Comparison of ENCODE assay signal across 9 cellular contexts in the genomic region with DNA sequence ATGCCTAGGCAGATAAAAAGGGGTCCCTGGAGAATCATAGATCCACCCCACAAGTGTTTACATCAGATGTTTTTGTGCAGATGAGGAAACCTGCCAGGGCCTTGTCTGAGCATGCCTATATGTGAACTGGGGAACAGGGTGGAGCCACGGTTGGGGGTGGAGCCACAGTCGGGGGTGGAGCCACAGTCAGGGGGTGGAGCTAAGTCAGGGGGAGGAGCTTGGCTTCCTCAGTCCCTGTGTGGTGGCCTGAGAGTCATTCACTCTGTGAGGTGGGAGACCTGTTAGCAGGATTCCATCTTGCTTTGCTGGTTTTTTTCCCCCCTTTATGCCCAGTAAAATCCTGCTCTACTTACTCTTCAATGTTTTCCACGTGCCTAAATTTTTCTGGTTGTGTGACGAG. TPM values are rescaled to one million over a fixed set of nuclear protein-coding genes. Genes with fewer than 3 reads are reported as not detected.
DNase-seq lines count a peak whose midpoint lies in the region; ATAC-seq and TF ChIP-seq lines count a peak whose summit lies in the region.
"Had no signal": no experiment of that assay in that cellular context is flagged by ENCODE, and none has a peak within 500 bp of the region (broad histone marks: within the 10 kb centered on the region; RNA-seq: fewer than 3 reads in every experiment).

No MANE protein-coding gene starts in this region.

- no peak overlapping the region for H2AK5ac ChIP-seq in mesenchymal stem cell (ENCODE audit: low read length, severe bottlenecking)

- peak overlapping the region in 1 of 2 experiments; percentile 15 for H2BK12ac ChIP-seq in mesenchymal stem cell (ENCODE audit: low read length in 2 of 2)

- ATAC-seq in HG03103 (IDR thresholded peaks at IDR 0.05; ENCODE audit: low read depth, unreplicated experiment), result peak; percentile 57
- ATAC-seq in GM21423 (IDR thresholded peaks at IDR 0.05; ENCODE audit: unreplicated experiment), result no peak
- no peak for ATAC-seq in GM19467 (IDR thresholded peaks at IDR 0.05; ENCODE audit: unreplicated experiment)

- H3K4me3 ChIP-seq in mesenchymal stem cell (ENCODE audit: insufficient read depth in 1 of 2, low read depth in 1 of 2, low read length in 2 of 2), result no peak overlapping the region

- CTCF ChIA-PET in Calu3 (lab: Charles Lee), result no interaction called here

- H2BK120ac ChIP-seq in mesenchymal stem cell (ENCODE audit: low read depth, low read length), result no peak overlapping the region

- no peak overlapping the region for H3K14ac ChIP-seq in mesenchymal stem cell (ENCODE audit: low read length in 2 of 2)

- H3K4me1 Mint-ChIP-seq in Calu3 (ENCODE audit: low read depth, unreplicated experiment), result peaks cover 52% of the 10 kb centered on the region

- H3K79me1 ChIP-seq in mesenchymal stem cell (replicated peaks; ENCODE audit: low read length, poor library complexity, severe bottlenecking), result no peaks in the 10 kb centered on the region

- TF ChIP-seq CTCF in Calu3 (IDR thresholded peaks at IDR 0.05; ENCODE audit: unreplicated experiment), result no peak

- H4K8ac ChIP-seq in mesenchymal stem cell (ENCODE audit: low read length), result no peak overlapping the region

- no peaks in the 10 kb centered on the region for H3K36me3 ChIP-seq in mesenchymal stem cell (ENCODE audit: control insufficient read depth in 1 of 2, insufficient read depth in 2 of 2, low read depth in 1 of 2, low read length in 2 of 2)

- no peak overlapping the region for H3K23ac ChIP-seq in mesenchymal stem cell (ENCODE audit: low read length in 2 of 2)

- H3K18ac ChIP-seq in mesenchymal stem cell (ENCODE audit: low read depth in 1 of 2, low read length in 2 of 2), result no peak overlapping the region

- H3K9me3 ChIP-seq in mesenchymal stem cell (ENCODE audit: control insufficient read depth, low read length), result no peaks in the 10 kb centered on the region

- H2BK5ac ChIP-seq in mesenchymal stem cell (ENCODE audit: low read depth, low read length, poor library complexity, severe bottlenecking), result no peak overlapping the region

- H3K4ac ChIP-seq in mesenchymal stem cell (ENCODE audit: low read depth in 1 of 2, low read length in 2 of 2), result no peak overlapping the region

- H3K27ac Mint-ChIP-seq in Calu3 (ENCODE audit: unreplicated experiment), result no peak overlapping the region

- no peaks in the 10 kb centered on the region for H3K27me3 ChIP-seq in mesenchymal stem cell (ENCODE audit: control insufficient read depth in 1 of 2, insufficient read depth in 1 of 2, low read length in 2 of 2)

- H3K9ac ChIP-seq in mesenchymal stem cell (ENCODE audit: low read length), result no peak overlapping the region

- no peaks in the 10 kb centered on the region for H3K4me1 ChIP-seq in mesenchymal stem cell (ENCODE audit: control insufficient read depth, insufficient read depth, low read depth, low read length)

- no peak overlapping the region for H3K4me3 Mint-ChIP-seq in Calu3 (ENCODE audit: low read depth, unreplicated experiment)

- no peak overlapping the region for H3K4me2 ChIP-seq in mesenchymal stem cell (ENCODE audit: low read length, poor library complexity, severe bottlenecking)

- no peaks in the 10 kb centered on the region for H3K9me3 Mint-ChIP-seq in Calu3 (ENCODE audit: low read depth, unreplicated experiment)

- H2BK15ac ChIP-seq in mesenchymal stem cell (ENCODE audit: low read depth, poor library complexity, severe bottlenecking), result peak overlapping the region; percentile 55

- intact Hi-C loops in Calu3 (cut with micrococcal nuclease; ENCODE audit: unreplicated experiment), result no loop called here

- H3K27me3 Mint-ChIP-seq in Calu3 (ENCODE audit: unreplicated experiment), result no peaks in the 10 kb centered on the region

- H3K36me3 Mint-ChIP-seq in Calu3 (ENCODE audit: insufficient read depth, unreplicated experiment), result no peaks in the 10 kb centered on the region

- BruUV-seq in Calu3 (replicated peaks; lab: Mats Ljungman, UMichigan), result no TSS peak

- H2AFZ ChIP-seq in mesenchymal stem cell (ENCODE audit: low read depth, low read length), result no peak overlapping the region

- DNase-seq in Calu3 (peak; percentile 27), activated T-cell treated with anti-CD3 and anti-CD28 coated beads for 24 hours (ENCODE audit: low read depth) (peak; percentile 26), mesenchymal stem cell (no peak), NCI-H146 (lab: John Stamatoyannopoulos, UW) (no peak), NCI-H2196 (lab: John Stamatoyannopoulos, UW; ENCODE audit: unreplicated experiment) (no peak)
- DNase-seq: NCI-H524 treated with DMSO at 0.1 percent for 48 hours had no signal

- no peak overlapping the region for H3K27ac ChIP-seq in mesenchymal stem cell (ENCODE audit: low read length, poor library complexity, severe bottlenecking)

- H4K91ac ChIP-seq in mesenchymal stem cell (ENCODE audit: low read length), result no peak overlapping the region

- WGBS in mesenchymal stem cell, result 82% methylated on average over 4 of the region's 4 CpGs

RNA-seq across cellular contexts. Expression of gene TGFBR2, which starts 57.8 kb away (rescaled TPM):
- total RNA-seq in Calu3 (2022), result 103 and 105 TPM in 2 replicates
- 195 TPM for polyA plus RNA-seq in mesenchymal stem cell (2013, experiment 1 of 2)
- 202 TPM for polyA plus RNA-seq in mesenchymal stem cell (2013, experiment 2 of 2)

Comparison
In these comparisons a context has a peak if more than half of its experiments do, and no peak if none do; other contexts are left out.
1. DNase-seq: peak in Calu3 (single experiment) and activated T-cell treated with anti-CD3 and anti-CD28 coated beads for 24 hours (single experiment); none in mesenchymal stem cell (single experiment), NCI-H146 (single experiment) and NCI-H2196 (single experiment).